Comparison of ENCODE assay signal across 19 cellular contexts in the genomic region with DNA sequence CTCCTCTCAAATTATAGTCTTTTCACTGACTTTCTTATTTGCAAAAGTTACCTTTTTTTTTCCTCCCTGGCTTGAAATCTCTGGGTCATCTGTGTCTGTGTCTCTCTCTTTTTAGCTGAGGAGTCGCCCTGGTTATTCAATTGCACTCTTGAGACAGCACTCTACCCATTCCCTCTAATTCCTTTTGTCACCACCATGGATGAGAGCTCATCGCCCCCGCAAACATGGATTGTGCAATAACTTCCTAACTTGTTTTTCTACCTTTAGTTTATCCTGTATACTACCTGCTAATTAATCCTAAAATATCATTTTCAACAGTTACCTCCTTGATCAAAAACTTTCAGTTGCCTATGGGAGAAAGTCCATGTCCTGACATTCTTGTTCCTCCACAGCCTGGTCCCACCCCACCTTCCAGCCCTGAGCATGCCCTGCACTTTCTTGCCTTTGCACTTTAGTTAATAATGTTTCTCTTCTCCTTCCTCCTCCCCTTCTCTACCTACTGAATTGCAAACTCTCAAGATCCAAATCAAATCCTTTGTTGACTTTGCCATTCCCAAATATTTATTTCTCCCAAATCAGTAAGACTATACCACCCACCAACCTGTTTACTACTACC.
DNase-seq lines count a peak whose midpoint lies in the region; ATAC-seq, FAIRE-seq and TF ChIP-seq lines count a peak whose summit lies in the region.
"Had no signal": no experiment of that assay in that cellular context is flagged by ENCODE, and none has a peak within 500 bp of the region (broad histone marks: within the 10 kb centered on the region; RNA-seq: fewer than 3 reads in every experiment).

No MANE protein-coding gene starts in this region.

- no peak overlapping the region for H2BK120ac ChIP-seq in H1 (replicated peaks; ENCODE audit: low read depth, low read length)

- H4K91ac ChIP-seq in H1 (replicated peaks; ENCODE audit: insufficient read length, low read length): no peak overlapping the region

- no peak overlapping the region for H3K18ac ChIP-seq in H1 (ENCODE audit: extremely low read depth, low read length)

- H3K4me3 ChIP-seq in GM23338 (no peak overlapping the region), H1 (ENCODE audit: extremely low read depth in 1 of 4, insufficient read depth in 2 of 4, low read depth in 3 of 4, low read length in 4 of 4) (no peak overlapping the region)
- H3K4me3 ChIP-seq: GM23248 had no signal

- H3K27ac ChIP-seq in GM23338 (ENCODE audit: low read depth) (no peak overlapping the region), H1 (ENCODE audit: low read depth, low read length) (no peak overlapping the region)
- H3K27ac ChIP-seq: GM23248 had no signal

- ATAC-seq in GM23338 (no peak), HG03432 (IDR thresholded peaks at IDR 0.05; ENCODE audit: unreplicated experiment) (no peak)
- ATAC-seq in naive thymus-derived CD8-positive, alpha-beta T cell: no peak

- H3K9me3 Mint-ChIP-seq in GM23338: no peaks in the 10 kb centered on the region
- no peaks in the 10 kb centered on the region for H3K9me3 Mint-ChIP-seq in naive thymus-derived CD8-positive, alpha-beta T cell
- H3K9me3 Mint-ChIP-seq: CD4-positive, alpha-beta T cell had no signal

- H3K4me2 ChIP-seq in GM23338: no peak overlapping the region
- H3K4me2 ChIP-seq in H1 (ENCODE audit: insufficient read depth in 1 of 2, low read depth in 2 of 2, low read length in 2 of 2): no peak overlapping the region

- 0 out of 2 replicates have a peak, but pooled peaks cover 2% of the 10 kb centered on the region for H3F3A ChIP-seq in GM23338 (replicated peaks; ENCODE audit: low read depth)

- no peaks in the 10 kb centered on the region for H4K20me1 ChIP-seq in GM23338 (replicated peaks; ENCODE audit: insufficient read depth)
- no peaks in the 10 kb centered on the region for H4K20me1 ChIP-seq in H1 (replicated peaks in 1 of 2; ENCODE audit: control insufficient read depth in 1 of 2, insufficient read depth in 2 of 2, low read length in 2 of 2)

- no peak overlapping the region for H3K4me3 Mint-ChIP-seq in GM23338
- H3K4me3 Mint-ChIP-seq in naive thymus-derived CD8-positive, alpha-beta T cell: no peak overlapping the region
- H3K4me3 Mint-ChIP-seq: B cell; CD4-positive, alpha-beta T cell; H9 had no signal

- WGBS in H1 (ENCODE audit: extremely low coverage in 1 of 2, insufficient coverage in 1 of 2, insufficient read length in 1 of 2, insufficient replicate concordance in 2 of 2, low coverage in 1 of 2, low lambda C conversion rate in 2 of 2, missing lambda C conversion rate in 1 of 2), 2 experiments: 90% methylated on average over 3 of the region's 3 CpGs; no CpG with 5 or more reads in 1 of the 2 experiments

- peak; percentile 13 for DNase-seq in GM23338 (ENCODE audit: low spot score)
- no peak for DNase-seq in H1 (ENCODE audit: low read depth in 1 of 2, low spot score in 2 of 2)
- DNase-seq in renal cortical epithelial cell (ENCODE audit: low read depth): peak; percentile 6
- DNase-seq in naive thymus-derived CD8-positive, alpha-beta T cell: no peak
- DNase-seq in NCI-H748 (lab: John Stamatoyannopoulos, UW; ENCODE audit: unreplicated experiment): no peak
- DNase-seq: C1 segment of cervical spinal cord; Calu3; CD4-positive, alpha-beta T cell; DMS 273 treated with DMSO at 0.1 percent for 48 hours; EL; GM23248; H9 had no signal

- H2BK15ac ChIP-seq in H1 (ENCODE audit: low read length): no peak overlapping the region

- TF ChIP-seq CTCF in GM23338 (conservative IDR thresholded peaks at IDR 0.05; ENCODE audit: low read depth in 2 of 2) (no peak), H1 (IDR thresholded peaks at IDR 0.05; ENCODE audit: control extremely low read depth in 1 of 3, insufficient read depth in 1 of 3, low read depth in 1 of 3, low read length in 3 of 3) (no peak)

- H2BK20ac ChIP-seq in H1 (ENCODE audit: low read length): no peak overlapping the region

- no peaks in the 10 kb centered on the region for H3K79me1 ChIP-seq in H1 (ENCODE audit: low read depth, low read length)

- no peak overlapping the region for H3K27ac Mint-ChIP-seq in GM23338
- H3K27ac Mint-ChIP-seq in naive thymus-derived CD8-positive, alpha-beta T cell: no peak overlapping the region
- H3K27ac Mint-ChIP-seq: B cell; CD4-positive, alpha-beta T cell; H9 had no signal

- H3K23ac ChIP-seq in H1 (ENCODE audit: insufficient read length): no peak overlapping the region

- H3K36me3 ChIP-seq in GM23338 (ENCODE audit: insufficient read depth): no peaks in the 10 kb centered on the region
- H3K36me3 ChIP-seq in H1 (ENCODE audit: control insufficient read depth in 2 of 4, insufficient read depth in 4 of 4, low read length in 3 of 4): no peaks in the 10 kb centered on the region

- TF ChIP-seq EP300 in Ishikawa (IDR thresholded peaks at IDR 0.05; ENCODE audit: borderline replicate concordance) (no peak), H1 (IDR thresholded peaks at IDR 0.05; ENCODE audit: borderline replicate concordance in 1 of 2, low read depth in 2 of 2, low read length in 2 of 2) (no peak)

- no peak overlapping the region for H3K4ac ChIP-seq in H1 (replicated peaks; ENCODE audit: insufficient read length, low read depth, low read length)

- H4K8ac ChIP-seq in H1 (ENCODE audit: extremely low read depth, insufficient read depth, low read length): no peak overlapping the region

- no peaks in the 10 kb centered on the region for H3K36me3 Mint-ChIP-seq in GM23338 (ENCODE audit: low read depth)
- H3K36me3 Mint-ChIP-seq in naive thymus-derived CD8-positive, alpha-beta T cell: no peaks in the 10 kb centered on the region

- H3K27me3 ChIP-seq in GM23338 (ENCODE audit: insufficient read depth) (no peaks in the 10 kb centered on the region), H1 (replicated peaks in 1 of 4; ENCODE audit: control insufficient read depth in 3 of 4, extremely low read depth in 1 of 4, insufficient read depth in 3 of 4, low read length in 3 of 4) (peaks cover 0 to 4% (median 0%) of the 10 kb centered on the region in 4 experiments; a peak in 2 of 7 replicates)

- no peaks in the 10 kb centered on the region for H3K27me3 Mint-ChIP-seq in GM23338 (ENCODE audit: insufficient read depth, low read depth, poor library complexity)
- peaks cover 11 to 43% (median 22%) of the 10 kb centered on the region in 5 donors for H3K27me3 Mint-ChIP-seq in naive thymus-derived CD8-positive, alpha-beta T cell

- H2BK5ac ChIP-seq in H1 (ENCODE audit: low read depth, low read length): no peak overlapping the region

- H2AK5ac ChIP-seq in H1 (ENCODE audit: low read depth, low read length): no peak overlapping the region

- H3K23me2 ChIP-seq in H1 (ENCODE audit: low read depth, low read length): no peaks in the 10 kb centered on the region

- no peaks in the 10 kb centered on the region for H3K9me2 ChIP-seq in GM23338 (ENCODE audit: insufficient read depth)

- H3K9ac ChIP-seq in H1 (replicated peaks in 1 of 4; ENCODE audit: extremely low read depth in 1 of 4, low read depth in 3 of 4, low read length in 3 of 4): no peak overlapping the region
- H3K9ac ChIP-seq: GM23248 had no signal

- peaks cover 16% of the 10 kb centered on the region for H3K4me1 Mint-ChIP-seq in GM23338
- no peaks in the 10 kb centered on the region for H3K4me1 Mint-ChIP-seq in naive thymus-derived CD8-positive, alpha-beta T cell
- H3K4me1 Mint-ChIP-seq: B cell had no signal

- peaks cover 17% of the 10 kb centered on the region for H3K4me1 ChIP-seq in GM23338 (ENCODE audit: insufficient read depth)
- H3K4me1 ChIP-seq in H1 (replicated peaks in 1 of 4; ENCODE audit: control insufficient read depth in 3 of 4, insufficient read depth in 4 of 4, low read length in 3 of 4): peaks cover 0 to 2% (median under 1%) of the 10 kb centered on the region in 4 experiments; a peak in 1 of 7 replicates

- H3K14ac ChIP-seq in H1 (ENCODE audit: insufficient read length): no peak overlapping the region

- H2BK12ac ChIP-seq in H1 (ENCODE audit: low read depth, low read length): no peak overlapping the region

- no peak for FAIRE-seq in H1 (lab: Jason Lieb, UNC)
- FAIRE-seq: A204.1, G401.6, GM12891, HTR-8/SVneo had no signal

- no peak for TF ChIP-seq RAD21 in Ishikawa (IDR thresholded peaks at IDR 0.05; ENCODE audit: low read depth)
- no peak for TF ChIP-seq RAD21 in H1 (IDR thresholded peaks at IDR 0.05 in 1 of 2, conservative IDR thresholded peaks at IDR 0.05 in 1 of 2; ENCODE audit: low read depth in 2 of 2, low read length in 2 of 2)

- no peak overlapping the region for H3K56ac ChIP-seq in H1 (replicated peaks; ENCODE audit: insufficient read length, low read depth, low read length)

- H3K9me3 ChIP-seq in H1 (ENCODE audit: insufficient read depth in 2 of 2, low read depth in 1 of 2, low read length in 1 of 2): no peaks in the 10 kb centered on the region

- H3K79me2 ChIP-seq in GM23338 (replicated peaks; ENCODE audit: insufficient read depth): no peaks in the 10 kb centered on the region
- no peaks in the 10 kb centered on the region for H3K79me2 ChIP-seq in H1 (ENCODE audit: control insufficient read depth in 1 of 2, insufficient read depth in 2 of 2, low read length in 2 of 2)

- no peak for TF ChIP-seq POLR2A in H1 (IDR thresholded peaks at IDR 0.05; ENCODE audit: control extremely low read depth in 1 of 2, low read depth in 2 of 2, low read length in 2 of 2)

- H2AFZ ChIP-seq in GM23338 (no peak overlapping the region), H1 (ENCODE audit: low read length) (no peak overlapping the region)
- H2AFZ ChIP-seq: GM23248 had no signal

- CTCF ChIA-PET in H1 (lab: Charles Lee; ENCODE audit: partially characterized antibody): interaction anchor here (0.9 kb wide), 1 partner anchor 564 kb away, joined by 3 read pairs; no protein-coding TSS in a partner anchor

- H4K5ac ChIP-seq in H1 (ENCODE audit: insufficient read length, low read depth, low read length): no peak overlapping the region

- POLR2A ChIA-PET in H1 (lab: Charles Lee; ENCODE audit: partially characterized antibody): no interaction called here
- POLR2A ChIA-PET in naive thymus-derived CD8-positive, alpha-beta T cell (lab: Charles Lee): no interaction called here

TF ChIP-seq in GM23338, 12 proteins besides CTCF, POLR2A, EP300 and RAD21 (continues in another document):
- no peak for TF ChIP-seq NANOG (IDR thresholded peaks at IDR 0.05; ENCODE audit: borderline replicate concordance)

TF ChIP-seq in Ishikawa, 13 proteins besides CTCF, POLR2A, EP300 and RAD21 (continues in another document):
- TF ChIP-seq, protein P1, sequence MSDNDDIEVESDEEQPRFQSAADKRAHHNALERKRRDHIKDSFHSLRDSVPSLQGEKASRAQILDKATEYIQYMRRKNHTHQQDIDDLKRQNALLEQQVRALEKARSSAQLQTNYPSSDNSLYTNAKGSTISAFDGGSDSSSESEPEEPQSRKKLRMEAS (IDR thresholded peaks at IDR 0.05): no peak
- TF ChIP-seq EGR1 (IDR thresholded peaks at IDR 0.05) (no peak), CEBPB (IDR thresholded peaks at IDR 0.05) (peak; percentile 37; the same call in 1 of the 2 replicates)

TF ChIP-seq in H1, 55 proteins besides CTCF, POLR2A, EP300 and RAD21:
- peak; percentile 40; the same call in 1 of the 2 replicates for TF ChIP-seq CEBPB (IDR thresholded peaks at IDR 0.05; ENCODE audit: low read depth, low read length)
- TF ChIP-seq NRF1 (IDR thresholded peaks at IDR 0.05; ENCODE audit: low read depth, low read length): no peak
- no peak for TF ChIP-seq HDAC6 (IDR thresholded peaks at IDR 0.05; ENCODE audit: low read depth, low read length)
- TF ChIP-seq BACH1 (IDR thresholded peaks at IDR 0.05; ENCODE audit: low read length): no peak
TF ChIP-seq in H1: peak in this region for 1.

Comparison
In these comparisons a context has a peak if more than half of its experiments do, and no peak if none do; other contexts are left out.
1. DNase-seq: peak in GM23338 (single experiment) and renal cortical epithelial cell (single experiment); none in H1 (0 of 2), naive thymus-derived CD8-positive, alpha-beta T cell (0 of 10) and NCI-H748 (single experiment).